ENCODE assay signal across 1 cellular context in the genomic region with DNA sequence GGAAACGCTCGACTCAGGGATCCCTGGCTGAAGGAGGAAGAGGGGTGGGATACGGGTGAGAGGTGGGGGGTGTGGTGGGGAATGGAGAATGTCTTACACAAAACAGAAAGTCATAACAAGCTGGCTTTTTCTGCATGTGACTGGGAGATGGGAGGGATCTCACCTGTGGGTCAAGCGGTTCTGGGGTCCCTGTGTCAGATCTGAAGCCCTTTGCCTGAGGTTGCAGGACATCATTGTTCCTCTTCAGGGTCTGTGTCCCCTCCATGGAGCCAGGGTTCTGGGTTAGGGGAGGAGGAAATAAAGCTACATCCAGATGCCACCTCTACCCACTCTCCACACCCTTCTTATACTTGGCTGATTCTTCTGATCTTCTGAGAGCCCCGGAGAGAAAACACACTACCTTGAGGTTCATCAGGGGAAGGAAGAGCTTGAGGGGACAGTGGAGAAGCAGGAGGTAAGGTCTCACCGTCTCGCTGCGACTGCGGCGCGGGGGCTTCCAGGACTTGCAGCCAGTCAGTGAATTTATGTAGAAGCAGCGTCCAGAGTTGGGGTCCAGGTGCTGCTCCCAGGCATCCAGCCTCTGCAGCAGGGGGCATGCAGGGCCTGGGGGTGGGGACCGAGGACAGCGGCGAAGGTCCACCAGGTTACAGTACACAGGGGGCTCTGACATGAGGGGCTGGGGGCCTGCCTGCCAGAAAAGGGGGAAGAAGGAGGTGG.
TF ChIP-seq lines count a peak whose summit lies in the region.

No MANE protein-coding gene starts in this region.

TF ChIP-seq in GM12878, 131 proteins besides CTCF, POLR2A, EP300 and RAD21:
- TF ChIP-seq ZNF274 (IDR thresholded peaks at IDR 0.05; ENCODE audit: insufficient read depth, insufficient read length) (no peak), RELA (IDR thresholded peaks at IDR 0.05; ENCODE audit: borderline replicate concordance, partially characterized antibody) (no peak), MEF2B (IDR thresholded peaks at IDR 0.05; ENCODE audit: partially characterized antibody, poor library complexity, severe bottlenecking) (no peak), JUNB (IDR thresholded peaks at IDR 0.05) (no peak), CEBPB (IDR thresholded peaks at IDR 0.05; ENCODE audit: borderline replicate concordance in 1 of 2, low read depth in 2 of 2, low read length in 2 of 2) (no peak), KAT2A (conservative IDR thresholded peaks at IDR 0.05; ENCODE audit: control insufficient read depth, low read depth, low read length) (no peak), PAX5 (IDR thresholded peaks at IDR 0.05; ENCODE audit: borderline replicate concordance, low read depth, low read length) (0 out of 2 replicates have a peak, but pooled peaks have one; percentile 32), ZNF592 (IDR thresholded peaks at IDR 0.05) (no peak), ATF2 (IDR thresholded peaks at IDR 0.05; ENCODE audit: low read length) (no peak), TCF12 (IDR thresholded peaks at IDR 0.05; ENCODE audit: low read depth, low read length) (no peak), NFXL1 (IDR thresholded peaks at IDR 0.05; ENCODE audit: borderline replicate concordance) (no peak), MXI1 (IDR thresholded peaks at IDR 0.05; ENCODE audit: low read depth, low read length) (0 out of 2 replicates have a peak, but pooled peaks have one; percentile 13)
- TF ChIP-seq, protein P1, sequence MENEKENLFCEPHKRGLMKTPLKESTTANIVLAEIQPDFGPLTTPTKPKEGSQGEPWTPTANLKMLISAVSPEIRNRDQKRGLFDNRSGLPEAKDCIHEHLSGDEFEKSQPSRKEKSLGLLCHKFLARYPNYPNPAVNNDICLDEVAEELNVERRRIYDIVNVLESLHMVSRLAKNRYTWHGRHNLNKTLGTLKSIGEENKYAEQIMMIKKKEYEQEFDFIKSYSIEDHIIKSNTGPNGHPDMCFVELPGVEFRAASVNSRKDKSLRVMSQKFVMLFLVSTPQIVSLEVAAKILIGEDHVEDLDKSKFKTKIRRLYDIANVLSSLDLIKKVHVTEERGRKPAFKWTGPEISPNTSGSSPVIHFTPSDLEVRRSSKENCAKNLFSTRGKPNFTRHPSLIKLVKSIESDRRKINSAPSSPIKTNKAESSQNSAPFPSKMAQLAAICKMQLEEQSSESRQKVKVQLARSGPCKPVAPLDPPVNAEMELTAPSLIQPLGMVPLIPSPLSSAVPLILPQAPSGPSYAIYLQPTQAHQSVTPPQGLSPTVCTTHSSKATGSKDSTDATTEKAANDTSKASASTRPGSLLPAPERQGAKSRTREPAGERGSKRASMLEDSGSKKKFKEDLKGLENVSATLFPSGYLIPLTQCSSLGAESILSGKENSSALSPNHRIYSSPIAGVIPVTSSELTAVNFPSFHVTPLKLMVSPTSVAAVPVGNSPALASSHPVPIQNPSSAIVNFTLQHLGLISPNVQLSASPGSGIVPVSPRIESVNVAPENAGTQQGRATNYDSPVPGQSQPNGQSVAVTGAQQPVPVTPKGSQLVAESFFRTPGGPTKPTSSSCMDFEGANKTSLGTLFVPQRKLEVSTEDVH (IDR thresholded peaks at IDR 0.05; ENCODE audit: low read depth, partially characterized antibody): no peak
